In genomic region chr20:23145281-23145700, GRCh38 we compare ENCODE assay signal across 10 cellular contexts. TPM values are rescaled to one million over a fixed set of nuclear protein-coding genes. Genes with fewer than 3 reads are reported as not detected.
A peak's percentile ranks its signal among the peaks of the same experiment; 100 is the strongest.
DNase-seq lines count a peak whose midpoint lies in the region; FAIRE-seq and TF ChIP-seq lines count a peak whose summit lies in the region.
"Had no signal": no experiment of that assay in that cellular context is flagged by ENCODE, and none has a peak within 500 bp of the region (broad histone marks: within the 10 kb centered on the region; RNA-seq: fewer than 3 reads in every experiment).

No MANE protein-coding gene starts in this region.

- FAIRE-seq in kidney (lab: Jason Lieb, UNC) = no peak

- DNase-seq in LHCN-M2 (ENCODE audit: low read depth) = peak; percentile 96
- DNase-seq in amniotic stem cell (lab: John Stamatoyannopoulos, UW) = peak; percentile 63
- peak; percentile 51 for DNase-seq in kidney
- DNase-seq in NCI-H748 treated with DMSO at 0.1 percent for 48 hours (lab: John Stamatoyannopoulos, UW) = no peak
- DNase-seq in NCI-H2196 (lab: John Stamatoyannopoulos, UW; ENCODE audit: unreplicated experiment) = no peak
- DNase-seq in WERI-Rb-1 = no peak
- DNase-seq: activated effector memory CD4-positive, alpha-beta T cell treated with Interleukin-2 at 50 U/mL for 16 hours; NCI-H1930 had no signal

- H3K9ac ChIP-seq in kidney (ENCODE audit: low read length in 2 of 2) = no peak overlapping the region
- peak overlapping the region in 1 of 5 donors; percentile 31 for H3K9ac ChIP-seq in subcutaneous abdominal adipose tissue (ENCODE audit: low read length in 5 of 5)

- H3K4me1 ChIP-seq in kidney (ENCODE audit: control insufficient read depth in 1 of 2, insufficient read depth in 1 of 2, low read depth in 1 of 2, low read length in 2 of 2) (peaks cover 6 to 8% of the 10 kb centered on the region in 2 donors), subcutaneous abdominal adipose tissue (ENCODE audit: control insufficient read depth in 5 of 5, insufficient read depth in 5 of 5, low read length in 5 of 5) (peaks cover 14 to 82% (median 68%) of the 10 kb centered on the region in 5 donors)

- H3K27ac ChIP-seq in kidney (ENCODE audit: low read depth in 2 of 2, low read length in 2 of 2) (no peak overlapping the region), subcutaneous abdominal adipose tissue (ENCODE audit: low read depth, low read length) (peak overlapping the region; percentile 34), WERI-Rb-1 (no peak overlapping the region)

- no peak for TF ChIP-seq CTCF in kidney (IDR thresholded peaks at IDR 0.05; ENCODE audit: borderline replicate concordance, extremely low read depth, insufficient read depth)
- no peak for TF ChIP-seq CTCF in WERI-Rb-1 (IDR thresholded peaks at IDR 0.05; ENCODE audit: low read depth, low read length)

- H3K4me3 ChIP-seq in kidney (ENCODE audit: low read length in 2 of 2) = no peak overlapping the region
- no peak overlapping the region for H3K4me3 ChIP-seq in subcutaneous abdominal adipose tissue (ENCODE audit: low read depth in 1 of 5, low read length in 5 of 5)
- no peak overlapping the region for H3K4me3 ChIP-seq in WERI-Rb-1 (ENCODE audit: low read depth, low read length)
- H3K4me3 ChIP-seq: esophagus muscularis mucosa had no signal

- H3K9me3 ChIP-seq in kidney (ENCODE audit: control insufficient read depth in 1 of 2, low read length in 2 of 2) = no peaks in the 10 kb centered on the region
- H3K9me3 ChIP-seq in subcutaneous abdominal adipose tissue (ENCODE audit: control insufficient read depth in 5 of 5, low read length in 5 of 5) = no peaks in the 10 kb centered on the region
- no peaks in the 10 kb centered on the region for H3K9me3 ChIP-seq in WERI-Rb-1 (ENCODE audit: severe bottlenecking)
- H3K9me3 ChIP-seq: esophagus muscularis mucosa had no signal

- H3K36me3 ChIP-seq in kidney (ENCODE audit: control insufficient read depth in 1 of 2, insufficient read depth in 2 of 2, low read length in 2 of 2) (no peaks in the 10 kb centered on the region), subcutaneous abdominal adipose tissue (ENCODE audit: control insufficient read depth in 5 of 5, insufficient read depth in 5 of 5, low read length in 5 of 5) (no peaks in the 10 kb centered on the region), WERI-Rb-1 (no peaks in the 10 kb centered on the region)
- H3K36me3 ChIP-seq: esophagus muscularis mucosa had no signal

- intact Hi-C loops in kidney (cut with DNase I) = no loop called here

- no peaks in the 10 kb centered on the region for H3K27me3 ChIP-seq in subcutaneous abdominal adipose tissue (ENCODE audit: control insufficient read depth in 5 of 5, insufficient read depth in 4 of 5, low read length in 5 of 5)
- H3K27me3 ChIP-seq in WERI-Rb-1 (ENCODE audit: insufficient read depth, low read depth, severe bottlenecking) = no peaks in the 10 kb centered on the region
- H3K27me3 ChIP-seq: esophagus muscularis mucosa had no signal

RNA-seq across cellular contexts. Expression of gene CD93, which starts 59.2 kb away (rescaled TPM):
- not detected in 2 replicates for total RNA-seq in LHCN-M2 (2014; rRNA removed)
- not detected for polyA plus RNA-seq in LHCN-M2 (2012)
- total RNA-seq in kidney = 104 TPM
- polyA plus RNA-seq in kidney (ENCODE audit: insufficient read depth, low read depth, low replicate concordance) = 9.9 TPM

Comparison
In these comparisons a context has a peak if more than half of its experiments do, and no peak if none do; other contexts are left out.
1. DNase-seq: peak in LHCN-M2 (single experiment), amniotic stem cell (single experiment) and kidney (single experiment); none in NCI-H748 treated with DMSO at 0.1 percent for 48 hours (single experiment), NCI-H2196 (single experiment) and WERI-Rb-1 (single experiment).
2. RNA of gene CD93, which starts 59.2 kb away (total RNA-seq): 104 TPM in kidney (single experiment); not detected in LHCN-M2; every median in the first group is over 100 times any median in the second.